In genomic region chr17:16491131-16491702, GRCh38 we compare ENCODE assay signal across 9 cellular contexts. TPM values are rescaled to one million over a fixed set of nuclear protein-coding genes. Genes with fewer than 3 reads are reported as not detected.
A peak's percentile ranks its signal among the peaks of the same experiment; 100 is the strongest.
DNase-seq lines count a peak whose midpoint lies in the region; ATAC-seq and TF ChIP-seq lines count a peak whose summit lies in the region.
"Had no signal": no experiment of that assay in that cellular context is flagged by ENCODE, and none has a peak within 500 bp of the region (broad histone marks: within the 10 kb centered on the region; RNA-seq: fewer than 3 reads in every experiment).

No MANE protein-coding gene starts in this region.

- peak overlapping the region; percentile 69; the same call in 1 of the 2 replicates for H3K27ac ChIP-seq in VCaP
- H3K27ac ChIP-seq: 22Rv1 had no signal

- H3K4me3 ChIP-seq in fibroblast of villous mesenchyme (ENCODE audit: low read depth, low read length) (peak overlapping the region; percentile 57), retinal pigment epithelial cell (ENCODE audit: low read length) (peak overlapping the region; percentile 27)

- peak; percentile 62 for DNase-seq in DMS53 (lab: John Stamatoyannopoulos, UW)
- DNase-seq in DMS53 treated with DMSO at 0.1 percent for 48 hours (lab: John Stamatoyannopoulos, UW; ENCODE audit: unreplicated experiment) = no peak
- no peak for DNase-seq in fibroblast of villous mesenchyme (ENCODE audit: low read depth)
- DNase-seq in retinal pigment epithelial cell (ENCODE audit: low read depth) = no peak
- no peak for DNase-seq in RPMI8226
- DNase-seq in amygdala (lab: John Stamatoyannopoulos, UW) = no peak

- no peak for ATAC-seq in GM21381 (IDR thresholded peaks at IDR 0.05; ENCODE audit: unreplicated experiment)

- TF ChIP-seq CTCF in VCaP (conservative IDR thresholded peaks at IDR 0.05) (no peak), fibroblast of villous mesenchyme (IDR thresholded peaks at IDR 0.05; ENCODE audit: insufficient read depth, low read depth, low read length) (no peak), retinal pigment epithelial cell (conservative IDR thresholded peaks at IDR 0.05; ENCODE audit: low read depth, low read length) (no peak)

RNA-seq across cellular contexts. Expression of gene LRRC75A, which starts 0.8 kb away (rescaled TPM):
- 0.32 and 2.6 TPM in 2 replicates for total RNA-seq in fibroblast of villous mesenchyme
